Comparison of ENCODE assay signal across 1 cellular context in genomic region chr15:41554401-41554800, GRCh38.
TF ChIP-seq lines count a peak whose summit lies in the region.

No MANE protein-coding gene starts in this region.

TF ChIP-seq in endothelial cell of umbilical vein, 7 proteins besides CTCF, POLR2A, EP300 and RAD21:
- TF ChIP-seq EZH2 (IDR thresholded peaks at IDR 0.05; ENCODE audit: borderline replicate concordance, low read depth, low read length, severe bottlenecking) (no peak), MAX (IDR thresholded peaks at IDR 0.05; ENCODE audit: insufficient read depth, insufficient read length) (no peak), GATA2 (IDR thresholded peaks at IDR 0.05; ENCODE audit: insufficient read depth, insufficient read length, low read depth, low read length) (no peak), POLR2AphosphoS5 (IDR thresholded peaks at IDR 0.05; ENCODE audit: insufficient read depth, low read depth, low read length) (no peak), FOS (IDR thresholded peaks at IDR 0.05; ENCODE audit: borderline replicate concordance, insufficient read depth, low read length) (no peak), JUN (IDR thresholded peaks at IDR 0.05; ENCODE audit: borderline replicate concordance, insufficient read depth, insufficient read length, low read depth) (no peak), MYC (IDR thresholded peaks at IDR 0.05; ENCODE audit: low read depth, low read length) (no peak)
